Comparison of ENCODE assay signal across 16 cellular contexts in the genomic region with DNA sequence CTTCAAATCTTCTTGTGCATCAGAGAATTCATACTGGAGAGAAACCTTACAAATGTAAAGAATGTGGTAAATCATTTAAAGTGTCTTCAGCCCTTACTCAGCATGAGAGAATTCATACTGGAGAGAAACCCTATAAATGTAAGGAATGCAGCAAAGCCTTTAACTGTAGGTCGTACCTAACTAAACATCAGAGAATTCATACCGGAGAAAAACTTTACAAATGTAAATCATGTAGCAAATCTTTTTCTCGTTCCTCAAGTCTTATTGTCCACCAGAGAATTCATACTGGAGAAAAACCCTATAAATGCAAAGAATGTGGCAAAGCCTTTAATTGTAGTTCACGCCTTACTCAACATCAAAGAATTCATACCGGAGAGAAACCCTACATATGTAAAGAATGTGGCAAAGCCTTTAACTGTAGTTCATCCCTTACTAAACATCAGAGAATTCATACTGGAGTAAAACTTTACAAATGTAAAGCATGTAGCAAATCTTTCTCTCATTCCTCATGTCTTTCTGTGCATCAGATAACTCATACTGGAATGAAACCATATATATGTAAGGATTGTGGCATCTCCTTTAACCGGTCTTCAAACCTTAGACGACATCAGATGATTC.
"Had no signal": no experiment of that assay in that cellular context is flagged by ENCODE, and none has a peak within 500 bp of the region (broad histone marks: within the 10 kb centered on the region; RNA-seq: fewer than 3 reads in every experiment).

No MANE protein-coding gene starts in this region.

- H3K4me1 ChIP-seq: breast epithelium, heart right ventricle, spleen, upper lobe of left lung had no signal

- ATAC-seq: activated CD8-positive, alpha-beta memory T cell treated with anti-CD3 and anti-CD28 coated beads, Interleukin-2, amount 10 ng/mL, durations not matched to agents 7 days and 5 days; activated T-cell treated with anti-CD3 and anti-CD28 coated beads, Interleukin-2, amount 50 U/mL, for 4 hours; heart right ventricle; left ventricle myocardium superior; right cardiac atrium had no signal

- DNase-seq: activated CD4-positive, alpha-beta T cell treated with anti-CD3 and anti-CD28 coated beads for 1 hour; activated CD4-positive, alpha-beta T cell treated with anti-CD3 and anti-CD28 coated beads, Interleukin-2, amount 50 U/mL, for 48 hours; activated CD8-positive, alpha-beta memory T cell treated with anti-CD3 and anti-CD28 coated beads, Interleukin-2, amount 10 ng/mL, durations not matched to agents 7 days and 5 days; activated gamma-delta T cell; activated T-cell treated with anti-CD3 and anti-CD28 coated beads, Interleukin-2, amount 50 U/mL, for 4 hours; anterior cingulate cortex; heart right ventricle; kidney; left ventricle myocardium superior; naive B cell; right cardiac atrium; spleen; stimulated activated CD4-positive, alpha-beta T cell treated with anti-CD3 and anti-CD28 coated beads, Interleukin-1b, Interleukin-23, amount 100 ng/mL, for 48 hours; stimulated activated naive CD4-positive, alpha-beta T cell; upper lobe of left lung had no signal

- H3K27me3 ChIP-seq: breast epithelium, heart right ventricle, spleen, upper lobe of left lung had no signal

- H3K27ac ChIP-seq: breast epithelium, heart right ventricle, spleen, upper lobe of left lung had no signal

- H3K4me3 ChIP-seq: heart right ventricle, spleen, upper lobe of left lung had no signal
